14 cellular contexts compared by ENCODE assay signal in genomic region chr15:99115300-99116215, GRCh38. TPM values are rescaled to one million over a fixed set of nuclear protein-coding genes. Genes with fewer than 3 reads are reported as not detected.
DNase-seq lines count a peak whose midpoint lies in the region; ATAC-seq and TF ChIP-seq lines count a peak whose summit lies in the region.
"Had no signal": no experiment of that assay in that cellular context is flagged by ENCODE, and none has a peak within 500 bp of the region (broad histone marks: within the 10 kb centered on the region; RNA-seq: fewer than 3 reads in every experiment).

No MANE protein-coding gene starts in this region.

- TF ChIP-seq CTCF in heart right ventricle (IDR thresholded peaks at IDR 0.05), result no peak
- no peak for TF ChIP-seq CTCF in right atrium auricular region (IDR thresholded peaks at IDR 0.05)
- TF ChIP-seq CTCF in type B pancreatic cell (conservative IDR thresholded peaks at IDR 0.05), result no peak

- peaks cover 11% of the 10 kb centered on the region for H3K4me1 Mint-ChIP-seq in type B pancreatic cell (ENCODE audit: unreplicated experiment)
- H3K4me1 Mint-ChIP-seq: CD14-positive monocyte had no signal

- H3K4me3 Mint-ChIP-seq in type B pancreatic cell, result no peak overlapping the region
- H3K4me3 Mint-ChIP-seq: CD14-positive monocyte, H9 had no signal

- DNase-seq in heart right ventricle (no peak), left cardiac atrium (no peak), right atrium auricular region (ENCODE audit: low spot score) (no peak), sciatic nerve (ENCODE audit: low spot score) (peak; percentile 45), type B pancreatic cell (ENCODE audit: extremely low spot score, unreplicated experiment) (peak; percentile 51), ACHN (no peak)
- DNase-seq: Caco-2, H9, NCI-H1436, NCI-H2029 treated with DMSO at 0.1 percent for 48 hours, NCI-H510A treated with DMSO at 0.1 percent for 48 hours had no signal

- H3K36me3 Mint-ChIP-seq in type B pancreatic cell, result peaks cover 8% of the 10 kb centered on the region
- H3K36me3 Mint-ChIP-seq: CD14-positive monocyte had no signal

- H3K4me3 ChIP-seq in heart right ventricle (no peak overlapping the region), right atrium auricular region (no peak overlapping the region)

- peaks cover 0 to 79% (median 38%) of the 10 kb centered on the region in 9 donors for H3K4me1 ChIP-seq in heart right ventricle
- H3K4me1 ChIP-seq in right atrium auricular region, result peaks cover 0 to 46% of the 10 kb centered on the region in 2 donors
- H3K4me1 ChIP-seq: Caco-2 had no signal

- intact Hi-C loops in heart right ventricle (cut with DNase I), result no loop called here
- intact Hi-C loops in left cardiac atrium (cut with DNase I), result no loop called here
- intact Hi-C loops in sciatic nerve (cut with DNase I), result no loop called here

- H3K9me3 ChIP-seq in heart right ventricle, result no peaks in the 10 kb centered on the region
- no peaks in the 10 kb centered on the region for H3K9me3 ChIP-seq in right atrium auricular region
- H3K9me3 ChIP-seq: Caco-2 had no signal

- 78 to 80% methylated on average over 11 of the region's 11 CpGs for WGBS in heart right ventricle, 2 donors

- no peak for ATAC-seq in heart right ventricle
- ATAC-seq in left cardiac atrium, result no peak
- ATAC-seq in sciatic nerve, result no peak
- no peak for ATAC-seq in HG03439 (IDR thresholded peaks at IDR 0.05; ENCODE audit: unreplicated experiment)
- no peak for ATAC-seq in GM18517 (IDR thresholded peaks at IDR 0.05; ENCODE audit: unreplicated experiment)

- H3K27me3 Mint-ChIP-seq in type B pancreatic cell, result peaks cover 2% of the 10 kb centered on the region

- H3K27ac ChIP-seq in heart right ventricle (peak overlapping the region in 8 of 10 donors; percentile 48 to 83 (median 70)), right atrium auricular region (peak overlapping the region; percentile 71 to 76)

- peaks cover 0 to 57% (median 0%) of the 10 kb centered on the region in 9 donors for H3K36me3 ChIP-seq in heart right ventricle
- H3K36me3 ChIP-seq in right atrium auricular region, result peaks cover 82% of the 10 kb centered on the region

- H3K27ac Mint-ChIP-seq in type B pancreatic cell, result no peak overlapping the region

- H3K27me3 ChIP-seq in heart right ventricle, result no peaks in the 10 kb centered on the region
- no peaks in the 10 kb centered on the region for H3K27me3 ChIP-seq in right atrium auricular region

- peaks cover 5% of the 10 kb centered on the region for H3K9me3 Mint-ChIP-seq in type B pancreatic cell
- H3K9me3 Mint-ChIP-seq: H9 had no signal

- in situ Hi-C loops in ACHN (cut with HindIII; ENCODE audit: low pct_ligation_motif_present, low pct_unique_long_range_greater_than_20kb, low sequenced_read_pairs), result no loop called here

RNA-seq across cellular contexts. Expression of gene SYNM, which starts 10.7 kb away (rescaled TPM):
- total RNA-seq in heart right ventricle (100 to 1,000 TPM; 256 to 456 (median 357) TPM), left cardiac atrium (100 to 1,000 TPM; 302 to 329 TPM), right atrium auricular region (100 to 1,000 TPM; 211 to 258 TPM), sciatic nerve (33.7 TPM), type B pancreatic cell (ENCODE audit: low replicate concordance) (2.2 and 4.1 TPM in 2 replicates)
- polyA plus RNA-seq in heart right ventricle, result 100 to 1,000 TPM in 1 of 2 donors, 10 to 100 TPM in 1; 59.4 to 103 TPM

Comparison
In these comparisons a context has a peak if more than half of its experiments do, and no peak if none do; other contexts are left out.
1. DNase-seq: peak in sciatic nerve (single experiment) and type B pancreatic cell (single experiment); none in heart right ventricle (0 of 2), left cardiac atrium (single experiment), right atrium auricular region (single experiment) and ACHN (single experiment).